ENCODE assay signal across 8 cellular contexts in genomic region chr20:1127840-1128239, GRCh38. TPM values are rescaled to one million over a fixed set of nuclear protein-coding genes. Genes with fewer than 3 reads are reported as not detected.
"Had no signal": no experiment of that assay in that cellular context is flagged by ENCODE, and none has a peak within 500 bp of the region (broad histone marks: within the 10 kb centered on the region; RNA-seq: fewer than 3 reads in every experiment).

No MANE protein-coding gene starts in this region.

- ATAC-seq: HCT116 had no signal

- DNase-seq: GM23248, GOT3, H7, HFFc6, IMR-90 had no signal

- H3K9me3 Mint-ChIP-seq: HFFc6 had no signal

- H3K4me3 Mint-ChIP-seq: HFFc6 had no signal

- H3K27ac ChIP-seq: GM23248, HL-60 had no signal

- H3K9me3 ChIP-seq: HAP-1 had no signal

- H3K27ac Mint-ChIP-seq: HFFc6 had no signal

- H3K4me3 ChIP-seq: GM23248, HAP-1 had no signal

- H3K4me1 ChIP-seq: HAP-1 had no signal

RNA-seq across cellular contexts. Expression of gene TMEM74B, which starts 56.9 kb away (rescaled TPM):
- total RNA-seq: HFFc6, IMR-90 had no signal
